In genomic region chr18:26709897-26710296, GRCh38 we compare ENCODE assay signal across 19 cellular contexts.
"Had no signal": no experiment of that assay in that cellular context is flagged by ENCODE, and none has a peak within 500 bp of the region (broad histone marks: within the 10 kb centered on the region; RNA-seq: fewer than 3 reads in every experiment).

No MANE protein-coding gene starts in this region.

- H3K36me3 Mint-ChIP-seq: activated naive CD8-positive, alpha-beta T cell treated with anti-CD3 and anti-CD28 coated beads, Interleukin-2, amount 10 ng/mL, durations not matched to agents 7 days and 5 days; naive B cell; WTC11 had no signal

- H3K36me3 ChIP-seq: heart left ventricle had no signal

- H3K4me3 ChIP-seq: heart left ventricle, skin epidermis had no signal

- DNase-seq: activated CD4-positive, alpha-beta T cell treated with anti-CD3 and anti-CD28 coated beads for 4 hours; activated naive CD4-positive, alpha-beta T cell; activated naive CD8-positive, alpha-beta T cell treated with anti-CD3 and anti-CD28 coated beads, Interleukin-2, amount 10 ng/mL, durations not matched to agents 7 days and 5 days; aorta; effector CD8-positive, alpha-beta T cell; foreskin melanocyte; heart left ventricle; left colon; mammary epithelial cell; naive B cell; occipital lobe; stimulated activated CD4-positive, alpha-beta T cell treated with anti-CD3 and anti-CD28 coated beads, Interleukin-15, amount 100 ng/mL, for 24 hours; stimulated activated CD4-positive, alpha-beta T cell treated with anti-CD3 and anti-CD28 coated beads, Interleukin-4, amount 100 ng/mL, for 24 hours; stimulated activated naive CD4-positive, alpha-beta T cell treated with Interleukin-2 at 50 U/mL for 16 hours; T-helper 17 cell; trophoblast cell had no signal

- H3K27ac ChIP-seq: heart left ventricle, skin epidermis had no signal

- H3K9me3 ChIP-seq: heart left ventricle had no signal

- H3K27ac Mint-ChIP-seq: activated naive CD8-positive, alpha-beta T cell treated with anti-CD3 and anti-CD28 coated beads, Interleukin-2, amount 10 ng/mL, durations not matched to agents 7 days and 5 days; activated T-helper 1 cell treated with anti-CD3 and anti-CD28 coated beads, Interleukin-12 subunit alpha, Interleukin-12 subunit beta, Interleukin-2, Interleukin-4 antibody, amounts not matched to agents 30 ng/mL and 10 ng/mL and 1 ng/mL, durations not matched to agents 14 hours and 24 hours and 36 hours; naive B cell; T-helper 17 cell; WTC11 had no signal

- H3K9me3 Mint-ChIP-seq: WTC11 had no signal

- H3K27me3 Mint-ChIP-seq: naive B cell had no signal

- ATAC-seq: heart left ventricle, left colon, T-helper 17 cell had no signal

- H3K4me3 Mint-ChIP-seq: activated naive CD8-positive, alpha-beta T cell treated with anti-CD3 and anti-CD28 coated beads, Interleukin-2, amount 10 ng/mL, durations not matched to agents 7 days and 5 days; activated T-helper 1 cell treated with anti-CD3 and anti-CD28 coated beads, Interleukin-12 subunit alpha, Interleukin-12 subunit beta, Interleukin-2, Interleukin-4 antibody, amounts not matched to agents 30 ng/mL and 10 ng/mL and 1 ng/mL, durations not matched to agents 14 hours and 24 hours and 36 hours; naive B cell; T-helper 17 cell; WTC11 had no signal

- H3K4me1 Mint-ChIP-seq: naive B cell had no signal
